1 cellular context compared by ENCODE assay signal in genomic region chr1:100132566-100133477, GRCh38.
A peak's percentile ranks its signal among the peaks of the same experiment; 100 is the strongest.
TF ChIP-seq lines count a peak whose summit lies in the region.

A gene with protein sequence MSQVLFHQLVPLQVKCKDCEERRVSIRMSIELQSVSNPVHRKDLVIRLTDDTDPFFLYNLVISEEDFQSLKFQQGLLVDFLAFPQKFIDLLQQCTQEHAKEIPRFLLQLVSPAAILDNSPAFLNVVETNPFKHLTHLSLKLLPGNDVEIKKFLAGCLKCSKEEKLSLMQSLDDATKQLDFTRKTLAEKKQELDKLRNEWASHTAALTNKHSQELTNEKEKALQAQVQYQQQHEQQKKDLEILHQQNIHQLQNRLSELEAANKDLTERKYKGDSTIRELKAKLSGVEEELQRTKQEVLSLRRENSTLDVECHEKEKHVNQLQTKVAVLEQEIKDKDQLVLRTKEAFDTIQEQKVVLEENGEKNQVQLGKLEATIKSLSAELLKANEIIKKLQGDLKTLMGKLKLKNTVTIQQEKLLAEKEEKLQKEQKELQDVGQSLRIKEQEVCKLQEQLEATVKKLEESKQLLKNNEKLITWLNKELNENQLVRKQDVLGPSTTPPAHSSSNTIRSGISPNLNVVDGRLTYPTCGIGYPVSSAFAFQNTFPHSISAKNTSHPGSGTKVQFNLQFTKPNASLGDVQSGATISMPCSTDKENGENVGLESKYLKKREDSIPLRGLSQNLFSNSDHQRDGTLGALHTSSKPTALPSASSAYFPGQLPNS (minus strand): TSS chr1:100132930. CDS start chr1:100132814, 116 bp downstream.
Gene TRMT13 (plus strand): TSS chr1:100133163. CDS start chr1:100133169, 6 bp downstream.

TF ChIP-seq in K562, 482 proteins besides CTCF, POLR2A, EP300 and RAD21 (continued from another document and continues in another):
- TF ChIP-seq, protein P1, sequence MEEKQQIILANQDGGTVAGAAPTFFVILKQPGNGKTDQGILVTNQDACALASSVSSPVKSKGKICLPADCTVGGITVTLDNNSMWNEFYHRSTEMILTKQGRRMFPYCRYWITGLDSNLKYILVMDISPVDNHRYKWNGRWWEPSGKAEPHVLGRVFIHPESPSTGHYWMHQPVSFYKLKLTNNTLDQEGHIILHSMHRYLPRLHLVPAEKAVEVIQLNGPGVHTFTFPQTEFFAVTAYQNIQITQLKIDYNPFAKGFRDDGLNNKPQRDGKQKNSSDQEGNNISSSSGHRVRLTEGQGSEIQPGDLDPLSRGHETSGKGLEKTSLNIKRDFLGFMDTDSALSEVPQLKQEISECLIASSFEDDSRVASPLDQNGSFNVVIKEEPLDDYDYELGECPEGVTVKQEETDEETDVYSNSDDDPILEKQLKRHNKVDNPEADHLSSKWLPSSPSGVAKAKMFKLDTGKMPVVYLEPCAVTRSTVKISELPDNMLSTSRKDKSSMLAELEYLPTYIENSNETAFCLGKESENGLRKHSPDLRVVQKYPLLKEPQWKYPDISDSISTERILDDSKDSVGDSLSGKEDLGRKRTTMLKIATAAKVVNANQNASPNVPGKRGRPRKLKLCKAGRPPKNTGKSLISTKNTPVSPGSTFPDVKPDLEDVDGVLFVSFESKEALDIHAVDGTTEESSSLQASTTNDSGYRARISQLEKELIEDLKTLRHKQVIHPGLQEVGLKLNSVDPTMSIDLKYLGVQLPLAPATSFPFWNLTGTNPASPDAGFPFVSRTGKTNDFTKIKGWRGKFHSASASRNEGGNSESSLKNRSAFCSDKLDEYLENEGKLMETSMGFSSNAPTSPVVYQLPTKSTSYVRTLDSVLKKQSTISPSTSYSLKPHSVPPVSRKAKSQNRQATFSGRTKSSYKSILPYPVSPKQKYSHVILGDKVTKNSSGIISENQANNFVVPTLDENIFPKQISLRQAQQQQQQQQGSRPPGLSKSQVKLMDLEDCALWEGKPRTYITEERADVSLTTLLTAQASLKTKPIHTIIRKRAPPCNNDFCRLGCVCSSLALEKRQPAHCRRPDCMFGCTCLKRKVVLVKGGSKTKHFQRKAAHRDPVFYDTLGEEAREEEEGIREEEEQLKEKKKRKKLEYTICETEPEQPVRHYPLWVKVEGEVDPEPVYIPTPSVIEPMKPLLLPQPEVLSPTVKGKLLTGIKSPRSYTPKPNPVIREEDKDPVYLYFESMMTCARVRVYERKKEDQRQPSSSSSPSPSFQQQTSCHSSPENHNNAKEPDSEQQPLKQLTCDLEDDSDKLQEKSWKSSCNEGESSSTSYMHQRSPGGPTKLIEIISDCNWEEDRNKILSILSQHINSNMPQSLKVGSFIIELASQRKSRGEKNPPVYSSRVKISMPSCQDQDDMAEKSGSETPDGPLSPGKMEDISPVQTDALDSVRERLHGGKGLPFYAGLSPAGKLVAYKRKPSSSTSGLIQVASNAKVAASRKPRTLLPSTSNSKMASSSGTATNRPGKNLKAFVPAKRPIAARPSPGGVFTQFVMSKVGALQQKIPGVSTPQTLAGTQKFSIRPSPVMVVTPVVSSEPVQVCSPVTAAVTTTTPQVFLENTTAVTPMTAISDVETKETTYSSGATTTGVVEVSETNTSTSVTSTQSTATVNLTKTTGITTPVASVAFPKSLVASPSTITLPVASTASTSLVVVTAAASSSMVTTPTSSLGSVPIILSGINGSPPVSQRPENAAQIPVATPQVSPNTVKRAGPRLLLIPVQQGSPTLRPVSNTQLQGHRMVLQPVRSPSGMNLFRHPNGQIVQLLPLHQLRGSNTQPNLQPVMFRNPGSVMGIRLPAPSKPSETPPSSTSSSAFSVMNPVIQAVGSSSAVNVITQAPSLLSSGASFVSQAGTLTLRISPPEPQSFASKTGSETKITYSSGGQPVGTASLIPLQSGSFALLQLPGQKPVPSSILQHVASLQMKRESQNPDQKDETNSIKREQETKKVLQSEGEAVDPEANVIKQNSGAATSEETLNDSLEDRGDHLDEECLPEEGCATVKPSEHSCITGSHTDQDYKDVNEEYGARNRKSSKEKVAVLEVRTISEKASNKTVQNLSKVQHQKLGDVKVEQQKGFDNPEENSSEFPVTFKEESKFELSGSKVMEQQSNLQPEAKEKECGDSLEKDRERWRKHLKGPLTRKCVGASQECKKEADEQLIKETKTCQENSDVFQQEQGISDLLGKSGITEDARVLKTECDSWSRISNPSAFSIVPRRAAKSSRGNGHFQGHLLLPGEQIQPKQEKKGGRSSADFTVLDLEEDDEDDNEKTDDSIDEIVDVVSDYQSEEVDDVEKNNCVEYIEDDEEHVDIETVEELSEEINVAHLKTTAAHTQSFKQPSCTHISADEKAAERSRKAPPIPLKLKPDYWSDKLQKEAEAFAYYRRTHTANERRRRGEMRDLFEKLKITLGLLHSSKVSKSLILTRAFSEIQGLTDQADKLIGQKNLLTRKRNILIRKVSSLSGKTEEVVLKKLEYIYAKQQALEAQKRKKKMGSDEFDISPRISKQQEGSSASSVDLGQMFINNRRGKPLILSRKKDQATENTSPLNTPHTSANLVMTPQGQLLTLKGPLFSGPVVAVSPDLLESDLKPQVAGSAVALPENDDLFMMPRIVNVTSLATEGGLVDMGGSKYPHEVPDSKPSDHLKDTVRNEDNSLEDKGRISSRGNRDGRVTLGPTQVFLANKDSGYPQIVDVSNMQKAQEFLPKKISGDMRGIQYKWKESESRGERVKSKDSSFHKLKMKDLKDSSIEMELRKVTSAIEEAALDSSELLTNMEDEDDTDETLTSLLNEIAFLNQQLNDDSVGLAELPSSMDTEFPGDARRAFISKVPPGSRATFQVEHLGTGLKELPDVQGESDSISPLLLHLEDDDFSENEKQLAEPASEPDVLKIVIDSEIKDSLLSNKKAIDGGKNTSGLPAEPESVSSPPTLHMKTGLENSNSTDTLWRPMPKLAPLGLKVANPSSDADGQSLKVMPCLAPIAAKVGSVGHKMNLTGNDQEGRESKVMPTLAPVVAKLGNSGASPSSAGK (IDR thresholded peaks at IDR 0.05) = peak; percentile 95
- TF ChIP-seq RB1 (IDR thresholded peaks at IDR 0.05; ENCODE audit: low read depth) (peak; percentile 73; the same call in 1 of the 2 replicates), ZNF583 (CRISPR knock-in tag; IDR thresholded peaks at IDR 0.05) (no peak), MXD1 (CRISPR knock-in tag; IDR thresholded peaks at IDR 0.05; ENCODE audit: borderline replicate concordance, poor library complexity, severe bottlenecking) (peak; percentile 90), SMARCA5 (IDR thresholded peaks at IDR 0.05) (no peak), ZNF407 (IDR thresholded peaks at IDR 0.05; ENCODE audit: low read depth) (peak; percentile 100), NR1H2 (CRISPR knock-in tag; IDR thresholded peaks at IDR 0.05) (0 out of 2 replicates have a peak, but pooled peaks have one; percentile 85), SMC3 (conservative IDR thresholded peaks at IDR 0.05; ENCODE audit: insufficient read depth, low read depth, low read length) (no peak), ZHX1 (conservative IDR thresholded peaks at IDR 0.05; ENCODE audit: low read length) (no peak), HDAC2 (IDR thresholded peaks at IDR 0.05) (peak; percentile 90), FOXK1 (CRISPR knock-in tag; IDR thresholded peaks at IDR 0.05; ENCODE audit: borderline replicate concordance) (peak; percentile 58), ZNF717 (CRISPR knock-in tag; IDR thresholded peaks at IDR 0.05) (no peak), PCBP1 (IDR thresholded peaks at IDR 0.05; ENCODE audit: low read depth, low read length, poor library complexity, severe bottlenecking) (no peak), PPARD (CRISPR knock-in tag; IDR thresholded peaks at IDR 0.05) (no peak), TAL1 (IDR thresholded peaks at IDR 0.05) (peak; percentile 3; the same call in 1 of the 2 replicates), ELF2 (CRISPR knock-in tag; IDR thresholded peaks at IDR 0.05) (peak; percentile 90), POU5F1 (IDR thresholded peaks at IDR 0.05; ENCODE audit: borderline replicate concordance, low read depth, low read length, partially characterized antibody) (peak; percentile 99), MAZ (CRISPR knock-in tag; conservative IDR thresholded peaks at IDR 0.05 in 1 of 2, IDR thresholded peaks at IDR 0.05 in 1 of 2) (peak; percentile 75 to 91), ELF4 (CRISPR knock-in tag; IDR thresholded peaks at IDR 0.05) (no peak), SRSF1 (IDR thresholded peaks at IDR 0.05; ENCODE audit: low read depth, low read length) (no peak), ZNF740 (CRISPR knock-in tag; IDR thresholded peaks at IDR 0.05) (peak; percentile 54; the same call in 1 of the 2 replicates), ZNF740 (tag; IDR thresholded peaks at IDR 0.05) (no peak), KDM5B (IDR thresholded peaks at IDR 0.05; ENCODE audit: insufficient replicate concordance, low read depth, low read length) (peak; percentile 81)
